11 cellular contexts compared by ENCODE assay signal in genomic region chr3:59772416-59773408, GRCh38.
A peak's percentile ranks its signal among the peaks of the same experiment; 100 is the strongest.
DNase-seq lines count a peak whose midpoint lies in the region; ATAC-seq and TF ChIP-seq lines count a peak whose summit lies in the region.
"Had no signal": no experiment of that assay in that cellular context is flagged by ENCODE, and none has a peak within 500 bp of the region (broad histone marks: within the 10 kb centered on the region; RNA-seq: fewer than 3 reads in every experiment).

No MANE protein-coding gene starts in this region.

- H3K36me3 ChIP-seq in DND-41 (ENCODE audit: insufficient read depth, low read length) (peaks cover 1% of the 10 kb centered on the region), SU-DHL-6 (ENCODE audit: low read length) (no peaks in the 10 kb centered on the region)

- peaks cover 60% of the 10 kb centered on the region for H3K4me1 ChIP-seq in DND-41 (ENCODE audit: insufficient read depth, low read length)
- H3K4me1 ChIP-seq: Caco-2 had no signal

- peak overlapping the region; percentile 58 for H3K4me2 ChIP-seq in DND-41 (ENCODE audit: insufficient read depth, low read length)
- peak overlapping the region; percentile 12 for H3K4me2 ChIP-seq in SU-DHL-6 (ENCODE audit: low read depth, low read length, poor library complexity, severe bottlenecking)

- H4K20me1 ChIP-seq in DND-41 (ENCODE audit: insufficient read depth, low read length), result peaks cover 12% of the 10 kb centered on the region; the same call in 1 of the 2 replicates
- H4K20me1 ChIP-seq in SU-DHL-6 (ENCODE audit: low read depth, low read length), result no peaks in the 10 kb centered on the region

- H3K79me2 ChIP-seq in DND-41 (ENCODE audit: insufficient read depth, low read length) (no peaks in the 10 kb centered on the region), SU-DHL-6 (ENCODE audit: insufficient read depth, low read length) (no peaks in the 10 kb centered on the region)

- H3K27me3 ChIP-seq in DND-41 (ENCODE audit: insufficient read depth, low read length, poor library complexity), result no peaks in the 10 kb centered on the region
- H3K27me3 ChIP-seq in SU-DHL-6 (ENCODE audit: low read length), result no peaks in the 10 kb centered on the region

- ATAC-seq in DND-41 (ENCODE audit: insufficient read depth, low read depth) (peak; percentile 94), GM18873 (IDR thresholded peaks at IDR 0.05; ENCODE audit: low FRiP score, unreplicated experiment) (no peak)

- DNase-seq in DND-41 (peak; percentile 86), D341Med (ENCODE audit: low spot score) (no peak), NCI-H2029 (lab: John Stamatoyannopoulos, UW) (no peak), anterior cingulate cortex (lab: John Stamatoyannopoulos, UW) (no peak)
- DNase-seq in activated T-helper 1 cell treated with anti-CD3 and anti-CD28 coated beads, Interleukin-12 subunit alpha, Interleukin-12 subunit beta, Interleukin-2, Interleukin-4 antibody, amounts not matched to agents 30 ng/mL and 10 ng/mL and 1 ng/mL, durations not matched to agents 14 hours and 24 hours and 36 hours (ENCODE audit: low spot score), result peak; percentile 68
- DNase-seq: Caco-2, erythroblast, left colon had no signal

- H3K4me3 Mint-ChIP-seq in activated T-helper 1 cell treated with anti-CD3 and anti-CD28 coated beads, Interleukin-12 subunit alpha, Interleukin-12 subunit beta, Interleukin-2, Interleukin-4 antibody, amounts not matched to agents 30 ng/mL and 10 ng/mL and 1 ng/mL, durations not matched to agents 14 hours and 24 hours and 36 hours, result peak overlapping the region; percentile 45
- H3K4me3 Mint-ChIP-seq in nephron, result no peak overlapping the region

- no peak overlapping the region for H2AFZ ChIP-seq in DND-41 (ENCODE audit: low read depth, low read length)
- H2AFZ ChIP-seq in SU-DHL-6 (ENCODE audit: low read depth, low read length, severe bottlenecking), result no peak overlapping the region

- H3K4me1 Mint-ChIP-seq in activated T-helper 1 cell treated with anti-CD3 and anti-CD28 coated beads, Interleukin-12 subunit alpha, Interleukin-12 subunit beta, Interleukin-2, Interleukin-4 antibody, amounts not matched to agents 30 ng/mL and 10 ng/mL and 1 ng/mL, durations not matched to agents 14 hours and 24 hours and 36 hours (ENCODE audit: low read depth), result peaks cover 59% of the 10 kb centered on the region
- peaks cover 18% of the 10 kb centered on the region for H3K4me1 Mint-ChIP-seq in nephron

- H3K9ac ChIP-seq in DND-41 (ENCODE audit: low read depth, low read length) (peak overlapping the region; percentile 33), SU-DHL-6 (ENCODE audit: low read length) (no peak overlapping the region)

- H3K9me3 ChIP-seq in DND-41 (ENCODE audit: insufficient read depth, low read length, severe bottlenecking) (no peaks in the 10 kb centered on the region), SU-DHL-6 (ENCODE audit: insufficient read depth, low read length) (no peaks in the 10 kb centered on the region)
- H3K9me3 ChIP-seq: Caco-2 had no signal

- peak overlapping the region in 1 of 2 experiments; percentile 27; a peak in 2 of 4 replicates for H3K4me3 ChIP-seq in DND-41 (ENCODE audit: low read depth in 1 of 2, low read length in 2 of 2)
- H3K4me3 ChIP-seq in SU-DHL-6 (ENCODE audit: insufficient read depth, low read length, poor library complexity, severe bottlenecking), result no peak overlapping the region

- peak overlapping the region; percentile 79 for H3K27ac ChIP-seq in DND-41 (ENCODE audit: low read length)
- peak overlapping the region; percentile 34; the same call in 1 of the 2 replicates for H3K27ac ChIP-seq in SU-DHL-6 (ENCODE audit: low read depth, low read length)

- H3K9me2 ChIP-seq in SU-DHL-6 (replicated peaks; ENCODE audit: insufficient read depth, low read length), result no peaks in the 10 kb centered on the region

- H3K36me3 Mint-ChIP-seq in activated T-helper 1 cell treated with anti-CD3 and anti-CD28 coated beads, Interleukin-12 subunit alpha, Interleukin-12 subunit beta, Interleukin-2, Interleukin-4 antibody, amounts not matched to agents 30 ng/mL and 10 ng/mL and 1 ng/mL, durations not matched to agents 14 hours and 24 hours and 36 hours (ENCODE audit: low read depth), result peaks cover 28% of the 10 kb centered on the region
- no peaks in the 10 kb centered on the region for H3K36me3 Mint-ChIP-seq in nephron (ENCODE audit: low read depth)

- H3F3A ChIP-seq in SU-DHL-6 (ENCODE audit: insufficient read depth), result no peaks in the 10 kb centered on the region

- peak; percentile 25 for TF ChIP-seq CTCF in DND-41 (IDR thresholded peaks at IDR 0.05; ENCODE audit: borderline replicate concordance, extremely low read depth, low read length, poor library complexity, severe bottlenecking)
- TF ChIP-seq CTCF in SU-DHL-6 (IDR thresholded peaks at IDR 0.05; ENCODE audit: insufficient read depth, low read length, poor library complexity, severe bottlenecking), result no peak
- no peak for TF ChIP-seq CTCF in nephron (IDR thresholded peaks at IDR 0.05; ENCODE audit: unreplicated experiment in 3 of 3)

- intact Hi-C loops in activated T-helper 1 cell treated with anti-CD3 and anti-CD28 coated beads, Interleukin-12 subunit alpha, Interleukin-12 subunit beta, Interleukin-2, Interleukin-4 antibody, amounts not matched to agents 30 ng/mL and 10 ng/mL and 1 ng/mL, durations not matched to agents 14 hours and 24 hours and 36 hours (cut with micrococcal nuclease), result loop anchor here (1.0 to 10.0 kb wide), 3 partner anchors 11 to 162 kb away; no protein-coding TSS in a partner anchor

- H3K27me3 Mint-ChIP-seq in activated T-helper 1 cell treated with anti-CD3 and anti-CD28 coated beads, Interleukin-12 subunit alpha, Interleukin-12 subunit beta, Interleukin-2, Interleukin-4 antibody, amounts not matched to agents 30 ng/mL and 10 ng/mL and 1 ng/mL, durations not matched to agents 14 hours and 24 hours and 36 hours (ENCODE audit: insufficient read depth), result peaks cover 8% of the 10 kb centered on the region
- peaks cover 4% of the 10 kb centered on the region for H3K27me3 Mint-ChIP-seq in nephron (ENCODE audit: low read depth)

- H3K9me3 Mint-ChIP-seq in activated T-helper 1 cell treated with anti-CD3 and anti-CD28 coated beads, Interleukin-12 subunit alpha, Interleukin-12 subunit beta, Interleukin-2, Interleukin-4 antibody, amounts not matched to agents 30 ng/mL and 10 ng/mL and 1 ng/mL, durations not matched to agents 14 hours and 24 hours and 36 hours, result no peaks in the 10 kb centered on the region
- H3K9me3 Mint-ChIP-seq in nephron, result no peaks in the 10 kb centered on the region

- H3K27ac Mint-ChIP-seq in activated T-helper 1 cell treated with anti-CD3 and anti-CD28 coated beads, Interleukin-12 subunit alpha, Interleukin-12 subunit beta, Interleukin-2, Interleukin-4 antibody, amounts not matched to agents 30 ng/mL and 10 ng/mL and 1 ng/mL, durations not matched to agents 14 hours and 24 hours and 36 hours, result peak overlapping the region; percentile 64
- peak overlapping the region in 2 of 3 experiments; percentile 21 to 39 for H3K27ac Mint-ChIP-seq in nephron

Comparison
In these comparisons a context has a peak if more than half of its experiments do, and no peak if none do; other contexts are left out.
1. DNase-seq: peak in DND-41 (single experiment) and activated T-helper 1 cell treated with anti-CD3 and anti-CD28 coated beads, Interleukin-12 subunit alpha, Interleukin-12 subunit beta, Interleukin-2, Interleukin-4 antibody, amounts not matched to agents 30 ng/mL and 10 ng/mL and 1 ng/mL, durations not matched to agents 14 hours and 24 hours and 36 hours (single experiment); none in D341Med (single experiment), NCI-H2029 (single experiment) and anterior cingulate cortex (0 of 58).